ENCODE assay signal across 18 cellular contexts in the genomic region with DNA sequence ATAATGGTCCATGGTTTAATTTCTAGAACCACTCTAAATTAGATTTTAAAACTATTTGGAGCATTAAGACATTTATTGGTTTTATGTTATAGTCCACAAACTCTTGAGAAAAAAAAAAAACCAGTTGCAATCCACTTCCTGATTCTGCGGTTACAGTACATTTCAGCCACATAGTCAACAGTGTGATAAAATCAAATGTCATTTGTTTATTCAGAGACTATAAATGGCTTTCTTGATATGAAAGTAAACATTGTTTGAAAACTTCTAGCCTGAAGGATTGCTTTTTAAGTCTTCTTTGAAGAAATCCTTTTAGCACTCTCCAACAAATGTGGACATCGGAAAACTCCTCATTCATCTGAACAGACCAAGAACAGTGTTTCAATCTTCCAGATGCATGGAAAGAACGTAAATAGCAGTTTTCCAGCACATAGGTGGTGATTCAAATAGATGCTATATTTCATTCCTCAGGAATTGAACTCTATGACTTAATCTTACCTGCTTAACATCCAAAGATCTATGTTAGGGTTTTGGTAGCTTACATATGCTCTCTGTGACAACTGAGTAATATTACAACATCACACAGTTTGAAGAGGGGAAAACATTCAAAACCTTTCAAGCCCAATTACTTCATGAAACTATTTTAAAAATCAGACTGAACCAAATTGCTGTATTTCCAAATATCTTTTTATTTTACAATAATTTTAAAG.
DNase-seq lines count a peak whose midpoint lies in the region; ATAC-seq, FAIRE-seq and TF ChIP-seq lines count a peak whose summit lies in the region.
"Had no signal": no experiment of that assay in that cellular context is flagged by ENCODE, and none has a peak within 500 bp of the region (broad histone marks: within the 10 kb centered on the region; RNA-seq: fewer than 3 reads in every experiment).

No MANE protein-coding gene starts in this region.

- BruUV-seq in PC-3 (replicated peaks; lab: Mats Ljungman, UMichigan) = TSS peak; percentile 55

- ATAC-seq in PC-3 (peak; percentile 75), heart left ventricle (no peak), HG02852 (IDR thresholded peaks at IDR 0.05; ENCODE audit: unreplicated experiment) (no peak)
- ATAC-seq in stimulated activated effector memory CD8-positive, alpha-beta T cell treated with anti-CD3 and anti-CD28 coated beads, Interleukin-12 subunit alpha, Interleukin-12 subunit beta, amount 100 ng/mL, for 72 hours = no peak
- ATAC-seq: right lobe of liver had no signal

- H3K9me3 Mint-ChIP-seq in immature natural killer cell = peaks cover 0 to 8% (median 0%) of the 10 kb centered on the region in 6 donors
- H3K9me3 Mint-ChIP-seq in stimulated activated effector memory CD8-positive, alpha-beta T cell treated with anti-CD3 and anti-CD28 coated beads, Interleukin-12 subunit alpha, Interleukin-12 subunit beta, amount 100 ng/mL, for 72 hours = peaks cover 4% of the 10 kb centered on the region

- H4K20me1 ChIP-seq in PC-3 (ENCODE audit: low read length) = no peaks in the 10 kb centered on the region

- H3K9ac ChIP-seq in PC-3 (ENCODE audit: low read length) = no peak overlapping the region

- no peak for FAIRE-seq in H54 (lab: Jason Lieb, UNC)

- peak overlapping the region; percentile 71 for H3K4me2 ChIP-seq in PC-3 (ENCODE audit: low read length)

- H3K4me1 ChIP-seq in PC-3 (ENCODE audit: insufficient read depth, low read length) (peaks cover 44% of the 10 kb centered on the region), heart left ventricle (peaks cover 0 to 27% (median 0%) of the 10 kb centered on the region in 12 donors)
- H3K4me1 ChIP-seq: right lobe of liver, uterus had no signal

- no peaks in the 10 kb centered on the region for H3K36me3 Mint-ChIP-seq in immature natural killer cell
- H3K36me3 Mint-ChIP-seq in stimulated activated effector memory CD8-positive, alpha-beta T cell treated with anti-CD3 and anti-CD28 coated beads, Interleukin-12 subunit alpha, Interleukin-12 subunit beta, amount 100 ng/mL, for 72 hours = no peaks in the 10 kb centered on the region

- H3K36me3 ChIP-seq in PC-3 (ENCODE audit: low read depth, low read length) (no peaks in the 10 kb centered on the region), heart left ventricle (no peaks in the 10 kb centered on the region)
- H3K36me3 ChIP-seq: right lobe of liver, stomach, uterus had no signal

- H3K4me3 Mint-ChIP-seq in immature natural killer cell = peak overlapping the region in 4 of 5 donors; percentile 18 to 75 (median 44)
- no peak overlapping the region for H3K4me3 Mint-ChIP-seq in stimulated activated effector memory CD8-positive, alpha-beta T cell treated with anti-CD3 and anti-CD28 coated beads, Interleukin-12 subunit alpha, Interleukin-12 subunit beta, amount 100 ng/mL, for 72 hours

- H3K27me3 ChIP-seq in PC-3 (ENCODE audit: low read length) (peaks cover 7% of the 10 kb centered on the region; the same call in 1 of the 2 replicates), heart left ventricle (peaks cover 0 to 2% (median 0%) of the 10 kb centered on the region in 9 donors)
- H3K27me3 ChIP-seq: right lobe of liver, stomach, uterus had no signal

- H3F3A ChIP-seq in PC-3 (ENCODE audit: low read length, unreplicated experiment) = peaks cover 10% of the 10 kb centered on the region

- CTCF ChIA-PET in PC-3 (lab: Charles Lee) = no interaction called here

- no peaks in the 10 kb centered on the region for H3K9me2 ChIP-seq in PC-3 (replicated peaks; ENCODE audit: low read length)

- H3K79me2 ChIP-seq in PC-3 (ENCODE audit: low read length) = no peaks in the 10 kb centered on the region

- H3K9me3 ChIP-seq in PC-3 (ENCODE audit: low read length) (no peaks in the 10 kb centered on the region), heart left ventricle (no peaks in the 10 kb centered on the region)
- H3K9me3 ChIP-seq: right lobe of liver, stomach, uterus had no signal

- DNase-seq in CD1c-positive myeloid dendritic cell (ENCODE audit: extremely low spot score) (peak; percentile 33), Kasumi-1 (lab: John Stamatoyannopoulos, UW) (peak; percentile 5), PC-3 (peak; percentile 87), immature natural killer cell (no peak), heart left ventricle (no peak), H54 (ENCODE audit: insufficient read length, low spot score) (no peak)
- no peak for DNase-seq in stimulated activated effector memory CD8-positive, alpha-beta T cell treated with anti-CD3 and anti-CD28 coated beads, Interleukin-12 subunit alpha, Interleukin-12 subunit beta, amount 100 ng/mL, for 72 hours (ENCODE audit: low spot score in 2 of 2)
- DNase-seq: activated CD4-positive, alpha-beta T cell treated with anti-CD3 and anti-CD28 coated beads for 48 hours; activated gamma-delta T cell treated with Interleukin-2 at 50 U/mL for 16 hours; amygdala; COR-L47; NK-92 treated with Interleukin-12 subunit alpha and Interleukin-12 subunit beta, amount 100 ng/mL, for 24 hours; right lobe of liver; SHP77 treated with DMSO at 0.1 percent for 48 hours; stomach; T-helper 9 cell; uterus had no signal

- TF ChIP-seq CTCF in PC-3 (conservative IDR thresholded peaks at IDR 0.05; ENCODE audit: low read depth, low read length) (no peak), heart left ventricle (IDR thresholded peaks at IDR 0.05) (no peak)

- H3K4me3 ChIP-seq in PC-3 (ENCODE audit: low read length) (no peak overlapping the region), heart left ventricle (no peak overlapping the region)
- H3K4me3 ChIP-seq: right lobe of liver, stomach, uterus had no signal

- WGBS in heart left ventricle, 4 donors = 66 to 77% (median 72%) methylated on average over 3 of the region's 3 CpGs

- no peak overlapping the region for H3K27ac Mint-ChIP-seq in immature natural killer cell
- H3K27ac Mint-ChIP-seq in stimulated activated effector memory CD8-positive, alpha-beta T cell treated with anti-CD3 and anti-CD28 coated beads, Interleukin-12 subunit alpha, Interleukin-12 subunit beta, amount 100 ng/mL, for 72 hours = no peak overlapping the region

- POLR2A ChIA-PET in PC-3 (lab: Charles Lee; ENCODE audit: unreplicated experiment) = interaction anchor here (0.6 kb wide), 1 partner anchor 534 kb away, joined by 3 read pairs; no protein-coding TSS in a partner anchor

- H3K4me1 Mint-ChIP-seq in immature natural killer cell = peaks cover 16 to 22% of the 10 kb centered on the region in 2 donors
- no peaks in the 10 kb centered on the region for H3K4me1 Mint-ChIP-seq in stimulated activated effector memory CD8-positive, alpha-beta T cell treated with anti-CD3 and anti-CD28 coated beads, Interleukin-12 subunit alpha, Interleukin-12 subunit beta, amount 100 ng/mL, for 72 hours

- no peak overlapping the region for H2AFZ ChIP-seq in PC-3 (ENCODE audit: low read length)

- TF ChIP-seq POLR2A in heart left ventricle (IDR thresholded peaks at IDR 0.05) (no peak), H54 (IDR thresholded peaks at IDR 0.05; ENCODE audit: low read depth, low read length) (no peak)

- intact Hi-C loops in PC-3 (cut with micrococcal nuclease) (loop anchor here (1.0 to 10.0 kb wide), 5 partner anchors 35 to 692 kb away; partner anchors contain the start of gene UBE2E1), heart left ventricle (cut with DNase I) (no loop called here)

- H3K27ac ChIP-seq in PC-3 (ENCODE audit: low read length) (peak overlapping the region; percentile 64), heart left ventricle (no peak overlapping the region)
- H3K27ac ChIP-seq: right lobe of liver, stomach, uterus had no signal

- H3K27me3 Mint-ChIP-seq in immature natural killer cell (ENCODE audit: low read depth in 3 of 3) = peaks cover 0 to 5% (median 0%) of the 10 kb centered on the region in 3 donors

Comparison
In these comparisons a context has a peak if more than half of its experiments do, and no peak if none do; other contexts are left out.
1. DNase-seq: peak in CD1c-positive myeloid dendritic cell (single experiment), Kasumi-1 (2 of 2) and PC-3 (single experiment); none in immature natural killer cell (0 of 3), stimulated activated effector memory CD8-positive, alpha-beta T cell treated with anti-CD3 and anti-CD28 coated beads, Interleukin-12 subunit alpha, Interleukin-12 subunit beta, amount 100 ng/mL, for 72 hours (0 of 2), heart left ventricle (0 of 5) and H54 (single experiment).